12 cellular contexts compared by ENCODE assay signal in genomic region chr1:205950826-205951549, GRCh38.
DNase-seq lines count a peak whose midpoint lies in the region; ATAC-seq and TF ChIP-seq lines count a peak whose summit lies in the region.
"Had no signal": no experiment of that assay in that cellular context is flagged by ENCODE, and none has a peak within 500 bp of the region (broad histone marks: within the 10 kb centered on the region; RNA-seq: fewer than 3 reads in every experiment).

No MANE protein-coding gene starts in this region.

- DNase-seq in DMS53 (lab: John Stamatoyannopoulos, UW) = peak; percentile 30
- no peak for DNase-seq in DMS53 treated with DMSO at 0.1 percent for 48 hours (lab: John Stamatoyannopoulos, UW; ENCODE audit: unreplicated experiment)
- DNase-seq in NCI-H345 treated with DMSO at 0.1 percent for 48 hours (lab: John Stamatoyannopoulos, UW; ENCODE audit: unreplicated experiment) = peak; percentile 28
- DNase-seq in erythroblast (lab: John Stamatoyannopoulos, UW) = peak; percentile 18 to 25
- peak; percentile 72 for DNase-seq in stromal cell of bone marrow (ENCODE audit: low read depth)
- DNase-seq in activated T-cell treated with anti-CD3 and anti-CD28 coated beads, Interleukin-2, amount 50 U/mL, for 48 hours = no peak
- DNase-seq in islet precursor cell = no peak
- DNase-seq: 8988T; activated CD4-positive, alpha-beta T cell treated with anti-CD3 and anti-CD28 coated beads, Interleukin-2, amount 10 ng/mL, durations not matched to agents 24 days and 14 days; activated gamma-delta T cell treated with Interleukin-2 at 50 U/mL for 16 hours had no signal

- ATAC-seq in HG03439 (IDR thresholded peaks at IDR 0.05; ENCODE audit: unreplicated experiment) = no peak
- ATAC-seq: sciatic nerve had no signal

- no peak for TF ChIP-seq POLR2A in erythroblast (IDR thresholded peaks at IDR 0.05; ENCODE audit: low read length)

Comparison
In these comparisons a context has a peak if more than half of its experiments do, and no peak if none do; other contexts are left out.
1. DNase-seq: peak in DMS53 (single experiment), NCI-H345 treated with DMSO at 0.1 percent for 48 hours (single experiment), erythroblast (2 of 2) and stromal cell of bone marrow (single experiment); none in DMS53 treated with DMSO at 0.1 percent for 48 hours (single experiment), activated T-cell treated with anti-CD3 and anti-CD28 coated beads, Interleukin-2, amount 50 U/mL, for 48 hours (0 of 2) and islet precursor cell (single experiment).